29 cellular contexts compared by ENCODE assay signal in genomic region chr6:118603372-118603771, GRCh38.
"Had no signal": no experiment of that assay in that cellular context is flagged by ENCODE, and none has a peak within 500 bp of the region (broad histone marks: within the 10 kb centered on the region; RNA-seq: fewer than 3 reads in every experiment).

No MANE protein-coding gene starts in this region.

- H3K9me3 ChIP-seq: stomach, suprapubic skin, testis, thoracic aorta, thyroid gland, tibial artery, tibial nerve, transverse colon, upper lobe of left lung, upper lobe of right lung, uterus, vagina had no signal

- DNase-seq: stimulated activated CD4-positive, alpha-beta T cell treated with anti-CD3 and anti-CD28 coated beads, Interleukin-2, amount 100 ng/mL, for 48 hours; stimulated activated CD4-positive, alpha-beta T cell treated with anti-CD3 and anti-CD28 coated beads, Interleukin-4, amount 100 ng/mL, for 1 hour; stimulated activated CD4-positive, alpha-beta T cell treated with anti-CD3 and anti-CD28 coated beads, Interleukin-4, amount 100 ng/mL, for 24 hours; stimulated activated CD4-positive, alpha-beta T cell treated with anti-CD3 and anti-CD28 coated beads, Interleukin-4, amount 100 ng/mL, for 4 hours; stimulated activated CD8-positive, alpha-beta memory T cell treated with anti-CD3 and anti-CD28 coated beads, Interleukin-4, amount 100 ng/mL, for 48 hours; stimulated activated naive B cell treated with anti-CD40 and anti-IgM and Interleukin-4, amounts not matched to agents 10 μg/mL and 1 μg/mL and 100 μg/mL, for 72 hours; stimulated activated naive CD4-positive, alpha-beta T cell; stimulated activated naive CD4-positive, alpha-beta T cell treated with Interleukin-2 at 50 U/mL for 16 hours; stimulated activated naive CD8-positive, alpha-beta T cell treated with anti-CD3 and anti-CD28 coated beads, Interleukin-15, amount 100 ng/mL, for 72 hours; stimulated activated naive CD8-positive, alpha-beta T cell treated with anti-CD3 and anti-CD28 coated beads, Interleukin-15, Interleukin-2, amounts not matched to agents 100 U/mL and 50 U/mL, for 24 hours; stomach; substantia nigra; testis; thyroid gland; tibial artery; transverse colon; trophoblast cell; upper lobe of left lung; upper lobe of right lung; uterus had no signal

- H3K27ac ChIP-seq: stomach, suprapubic skin, testis, thoracic aorta, thyroid gland, tibial artery, tibial nerve, transverse colon, upper lobe of left lung, upper lobe of right lung, uterus, vagina had no signal

- H3K9me3 Mint-ChIP-seq: stimulated activated effector memory CD8-positive, alpha-beta T cell treated with anti-CD3 and anti-CD28 coated beads, Interleukin-12 subunit alpha, Interleukin-12 subunit beta, amount 100 ng/mL, for 72 hours; stimulated activated memory B cell treated with anti-CD40 and anti-IgM and Interleukin-4, amounts not matched to agents 10 μg/mL and 1 μg/mL and 100 μg/mL, for 72 hours; stimulated activated naive CD8-positive, alpha-beta T cell treated with anti-CD3 and anti-CD28 coated beads, Interleukin-15, Interleukin-2, amounts not matched to agents 100 ng/mL and 50 ng/mL, for 24 hours; type B pancreatic cell had no signal

- H3K27ac Mint-ChIP-seq: stimulated activated effector memory CD8-positive, alpha-beta T cell treated with anti-CD3 and anti-CD28 coated beads, Interleukin-12 subunit alpha, Interleukin-12 subunit beta, amount 100 ng/mL, for 72 hours; stimulated activated memory B cell treated with anti-CD40 and anti-IgM and Interleukin-4, amounts not matched to agents 10 μg/mL and 1 μg/mL and 100 μg/mL, for 72 hours; stimulated activated naive B cell treated with anti-CD40 and anti-IgM and Interleukin-4, amounts not matched to agents 10 μg/mL and 1 μg/mL and 100 μg/mL, for 72 hours; stimulated activated naive CD8-positive, alpha-beta T cell treated with anti-CD3 and anti-CD28 coated beads, Interleukin-15, amount 100 ng/mL, for 72 hours; stimulated activated naive CD8-positive, alpha-beta T cell treated with anti-CD3 and anti-CD28 coated beads, Interleukin-15, Interleukin-2, amounts not matched to agents 100 ng/mL and 50 ng/mL, for 24 hours; type B pancreatic cell had no signal

- H3K4me3 ChIP-seq: stomach, suprapubic skin, testis, thoracic aorta, thyroid gland, tibial artery, tibial nerve, transverse colon, upper lobe of left lung, upper lobe of right lung, uterus, vagina had no signal

- ATAC-seq: stimulated activated effector memory CD8-positive, alpha-beta T cell treated with anti-CD3 and anti-CD28 coated beads, Interleukin-12 subunit alpha, Interleukin-12 subunit beta, amount 100 ng/mL, for 72 hours; stimulated activated memory B cell treated with anti-CD40 and anti-IgM and Interleukin-4, amounts not matched to agents 10 μg/mL and 1 μg/mL and 100 μg/mL, for 72 hours; stimulated activated naive B cell treated with anti-CD40 and anti-IgM and Interleukin-4, amounts not matched to agents 10 μg/mL and 1 μg/mL and 100 μg/mL, for 72 hours; stimulated activated naive CD8-positive, alpha-beta T cell treated with anti-CD3 and anti-CD28 coated beads, Interleukin-15, amount 100 ng/mL, for 72 hours; stimulated activated naive CD8-positive, alpha-beta T cell treated with anti-CD3 and anti-CD28 coated beads, Interleukin-15, Interleukin-2, amounts not matched to agents 100 U/mL and 50 U/mL, for 24 hours; upper lobe of right lung had no signal

- FAIRE-seq: urothelium cell line had no signal

- H3K4me3 Mint-ChIP-seq: stimulated activated effector memory CD8-positive, alpha-beta T cell treated with anti-CD3 and anti-CD28 coated beads, Interleukin-12 subunit alpha, Interleukin-12 subunit beta, amount 100 ng/mL, for 72 hours; stimulated activated memory B cell treated with anti-CD40 and anti-IgM and Interleukin-4, amounts not matched to agents 10 μg/mL and 1 μg/mL and 100 μg/mL, for 72 hours; stimulated activated naive B cell treated with anti-CD40 and anti-IgM and Interleukin-4, amounts not matched to agents 10 μg/mL and 1 μg/mL and 100 μg/mL, for 72 hours; stimulated activated naive CD8-positive, alpha-beta T cell treated with anti-CD3 and anti-CD28 coated beads, Interleukin-15, amount 100 ng/mL, for 72 hours; stimulated activated naive CD8-positive, alpha-beta T cell treated with anti-CD3 and anti-CD28 coated beads, Interleukin-15, Interleukin-2, amounts not matched to agents 100 ng/mL and 50 ng/mL, for 24 hours; type B pancreatic cell had no signal

- H3K36me3 ChIP-seq: stomach, suprapubic skin, thoracic aorta, thyroid gland, tibial artery, tibial nerve, transverse colon, upper lobe of left lung, upper lobe of right lung, uterus, vagina had no signal

- H3K27me3 ChIP-seq: stomach, suprapubic skin, testis, thyroid gland, tibial artery, tibial nerve, transverse colon, upper lobe of left lung, upper lobe of right lung, uterus, vagina had no signal

- H3K27me3 Mint-ChIP-seq: stimulated activated memory B cell treated with anti-CD40 and anti-IgM and Interleukin-4, amounts not matched to agents 10 μg/mL and 1 μg/mL and 100 μg/mL, for 72 hours; stimulated activated naive B cell treated with anti-CD40 and anti-IgM and Interleukin-4, amounts not matched to agents 10 μg/mL and 1 μg/mL and 100 μg/mL, for 72 hours; stimulated activated naive CD8-positive, alpha-beta T cell treated with anti-CD3 and anti-CD28 coated beads, Interleukin-15, amount 100 ng/mL, for 72 hours; stimulated activated naive CD8-positive, alpha-beta T cell treated with anti-CD3 and anti-CD28 coated beads, Interleukin-15, Interleukin-2, amounts not matched to agents 100 ng/mL and 50 ng/mL, for 24 hours; type B pancreatic cell had no signal

- H3K4me1 ChIP-seq: suprapubic skin, testis, thyroid gland, tibial artery, upper lobe of left lung, upper lobe of right lung, uterus, vagina had no signal

- H3K36me3 Mint-ChIP-seq: stimulated activated effector memory CD8-positive, alpha-beta T cell treated with anti-CD3 and anti-CD28 coated beads, Interleukin-12 subunit alpha, Interleukin-12 subunit beta, amount 100 ng/mL, for 72 hours had no signal
